ENCODE assay signal across 8 cellular contexts in genomic region chr7:99918959-99919813, GRCh38. TPM values are rescaled to one million over a fixed set of nuclear protein-coding genes. Genes with fewer than 3 reads are reported as not detected.
A peak's percentile ranks its signal among the peaks of the same experiment; 100 is the strongest.
DNase-seq lines count a peak whose midpoint lies in the region; ATAC-seq and TF ChIP-seq lines count a peak whose summit lies in the region.

Gene TRIM4, minus strand, starts transcription at chr7:99919530. Its CDS starts 129 bp downstream, at chr7:99919401.

- WGBS in mesenchymal stem cell = 97% methylated on average over 79 of the region's 81 CpGs

- DNase-seq in CD4-positive, alpha-beta T cell = peak; percentile 78 to 89 (median 84)
- DNase-seq in NCI-H82 treated with DMSO at 0.1 percent for 48 hours (lab: John Stamatoyannopoulos, UW; ENCODE audit: unreplicated experiment) (peak; percentile 36), mesenchymal stem cell (no peak)
- DNase-seq in activated CD8-positive, alpha-beta T cell treated with anti-CD3 and anti-CD28 coated beads, Interleukin-2, amount 10 ng/mL, durations not matched to agents 7 days and 5 days = peak; percentile 93
- peak; percentile 81 for DNase-seq in effector CD4-positive, alpha-beta T cell
- DNase-seq in stimulated activated CD8-positive, alpha-beta memory T cell treated with anti-CD3 and anti-CD28 coated beads, Interleukin-15, amount 100 ng/mL, for 24 hours (ENCODE audit: low read depth) = peak; percentile 76

- no peaks in the 10 kb centered on the region for H3K9me3 Mint-ChIP-seq in CD4-positive, alpha-beta T cell
- H3K9me3 Mint-ChIP-seq in activated CD8-positive, alpha-beta T cell treated with anti-CD3 and anti-CD28 coated beads, Interleukin-2, amount 10 ng/mL, durations not matched to agents 7 days and 5 days (ENCODE audit: insufficient read depth) = no peaks in the 10 kb centered on the region

- H3K27ac ChIP-seq in CD4-positive, alpha-beta T cell (ENCODE audit: low read depth, low read length) = peak within 1 kb of the TSS; percentile 80
- H3K27ac ChIP-seq in mesenchymal stem cell (ENCODE audit: low read length, poor library complexity, severe bottlenecking) = no peak within 1 kb of the TSS

- intact Hi-C loops in CD4-positive, alpha-beta T cell (cut with DNase I, micrococcal nuclease) = loop anchor here (5.0 to 10.0 kb wide), 4 partner anchors 133 to 508 kb away; partner anchors contain the start of genes COPS6 (in 1 of the 2), MEPCE (in 1 of the 2), ZCWPW1 (in 1 of the 2) and ZNF3 (in 1 of the 2)

- H3K36me3 Mint-ChIP-seq in CD4-positive, alpha-beta T cell (ENCODE audit: low read depth) = peaks cover 50% of the 10 kb centered on the region
- peaks cover 41% of the 10 kb centered on the region for H3K36me3 Mint-ChIP-seq in activated CD8-positive, alpha-beta T cell treated with anti-CD3 and anti-CD28 coated beads, Interleukin-2, amount 10 ng/mL, durations not matched to agents 7 days and 5 days (ENCODE audit: low read depth)

- H4K8ac ChIP-seq in mesenchymal stem cell (ENCODE audit: low read length) = no peak within 1 kb of the TSS

- no peak within 1 kb of the TSS for H2BK5ac ChIP-seq in mesenchymal stem cell (ENCODE audit: low read depth, low read length, poor library complexity, severe bottlenecking)

- H3K27ac Mint-ChIP-seq in CD4-positive, alpha-beta T cell = peak within 1 kb of the TSS; percentile 98
- peak within 1 kb of the TSS; percentile 98 for H3K27ac Mint-ChIP-seq in activated CD8-positive, alpha-beta T cell treated with anti-CD3 and anti-CD28 coated beads, Interleukin-2, amount 10 ng/mL, durations not matched to agents 7 days and 5 days

- H2BK120ac ChIP-seq in mesenchymal stem cell (ENCODE audit: low read depth, low read length) = no peak within 1 kb of the TSS

- no peak within 1 kb of the TSS for H3K14ac ChIP-seq in mesenchymal stem cell (ENCODE audit: low read length in 2 of 2)

- no peaks in the 10 kb centered on the region for H3K27me3 Mint-ChIP-seq in CD4-positive, alpha-beta T cell
- H3K27me3 Mint-ChIP-seq in activated CD8-positive, alpha-beta T cell treated with anti-CD3 and anti-CD28 coated beads, Interleukin-2, amount 10 ng/mL, durations not matched to agents 7 days and 5 days (ENCODE audit: low read depth) = no peaks in the 10 kb centered on the region

- no peaks in the 10 kb centered on the region for H3K27me3 ChIP-seq in CD4-positive, alpha-beta T cell (ENCODE audit: control insufficient read depth, insufficient read depth, low read length)
- H3K27me3 ChIP-seq in mesenchymal stem cell (ENCODE audit: control insufficient read depth in 1 of 2, insufficient read depth in 1 of 2, low read length in 2 of 2) = peaks cover 0 to 16% of the 10 kb centered on the region in 2 experiments

- no peaks in the 10 kb centered on the region for H3K9me3 ChIP-seq in CD4-positive, alpha-beta T cell (ENCODE audit: control insufficient read depth, low read length)
- H3K9me3 ChIP-seq in mesenchymal stem cell (ENCODE audit: control insufficient read depth, low read length) = no peaks in the 10 kb centered on the region

- H3K18ac ChIP-seq in mesenchymal stem cell (ENCODE audit: low read depth in 1 of 2, low read length in 2 of 2) = no peak within 1 kb of the TSS

- H3K9ac ChIP-seq in mesenchymal stem cell (ENCODE audit: low read length) = peak within 1 kb of the TSS; percentile 96

- no peak within 1 kb of the TSS for H2AFZ ChIP-seq in mesenchymal stem cell (ENCODE audit: low read depth, low read length)

- no peak within 1 kb of the TSS for H2BK15ac ChIP-seq in mesenchymal stem cell (ENCODE audit: low read depth, poor library complexity, severe bottlenecking)

- CTCF ChIA-PET in CD4-positive, alpha-beta T cell (lab: Charles Lee) = interaction anchor here (0.6 to 1.0 kb wide), 4 partner anchors 10 to 395 kb away, joined by 3 to 5 read pairs (median 3); partner anchors contain the start of gene GJC3
- CTCF ChIA-PET in activated CD8-positive, alpha-beta T cell treated with anti-CD3 and anti-CD28 coated beads, Interleukin-2, amount 10 ng/mL, durations not matched to agents 7 days and 5 days (lab: Charles Lee) = interaction anchor here (0.8 to 10.4 kb wide), 19 partner anchors 10 to 1041 kb away, joined by 3 to 168 read pairs (median 5); partner anchors contain the start of genes AZGP1, GJC3, TRRAP and ZKSCAN1

- H3K4ac ChIP-seq in mesenchymal stem cell (ENCODE audit: low read depth in 1 of 2, low read length in 2 of 2) = no peak within 1 kb of the TSS

- no peaks in the 10 kb centered on the region for H3K79me1 ChIP-seq in mesenchymal stem cell (replicated peaks; ENCODE audit: low read length, poor library complexity, severe bottlenecking)

- POLR2A ChIA-PET in CD4-positive, alpha-beta T cell (lab: Charles Lee) = interaction anchor here (0.6 to 3.2 kb wide), 38 partner anchors 10 to 956 kb away, joined by 3 to 35 read pairs (median 4); partner anchors contain the start of genes AP4M1, BUD31, COPS6 and GJC3
- POLR2A ChIA-PET in activated CD8-positive, alpha-beta T cell treated with anti-CD3 and anti-CD28 coated beads, Interleukin-2, amount 10 ng/mL, durations not matched to agents 7 days and 5 days (lab: Charles Lee) = interaction anchor here (0.6 to 2.4 kb wide), 25 partner anchors 10 to 430 kb away, joined by 3 to 13 read pairs (median 4); partner anchors contain the start of genes AP4M1, GJC3, MBLAC1 and MCM7

- peaks cover 0 to 41% of the 10 kb centered on the region in 2 experiments for H3K36me3 ChIP-seq in mesenchymal stem cell (ENCODE audit: control insufficient read depth in 1 of 2, insufficient read depth in 2 of 2, low read depth in 1 of 2, low read length in 2 of 2)

- no peak within 1 kb of the TSS for H2AK5ac ChIP-seq in mesenchymal stem cell (ENCODE audit: low read length, severe bottlenecking)

- no peak within 1 kb of the TSS for H3K4me2 ChIP-seq in mesenchymal stem cell (ENCODE audit: low read length, poor library complexity, severe bottlenecking)

- peaks cover 2% of the 10 kb centered on the region for H3K4me1 ChIP-seq in mesenchymal stem cell (ENCODE audit: control insufficient read depth, insufficient read depth, low read depth, low read length)

- peak within 1 kb of the TSS; percentile 38 to 94 for H3K4me3 ChIP-seq in mesenchymal stem cell (ENCODE audit: insufficient read depth in 1 of 2, low read depth in 1 of 2, low read length in 2 of 2)

- no peak within 1 kb of the TSS for H4K91ac ChIP-seq in mesenchymal stem cell (ENCODE audit: low read length)

- H3K4me3 Mint-ChIP-seq in CD4-positive, alpha-beta T cell = peak within 1 kb of the TSS; percentile 97
- peak within 1 kb of the TSS; percentile 97 for H3K4me3 Mint-ChIP-seq in activated CD8-positive, alpha-beta T cell treated with anti-CD3 and anti-CD28 coated beads, Interleukin-2, amount 10 ng/mL, durations not matched to agents 7 days and 5 days

- peak; percentile 97 for ATAC-seq in CD4-positive, alpha-beta T cell (ENCODE audit: poor library complexity)
- peak; percentile 97 for ATAC-seq in GM19397 (IDR thresholded peaks at IDR 0.05; ENCODE audit: unreplicated experiment)
- ATAC-seq in HG03571 (IDR thresholded peaks at IDR 0.05; ENCODE audit: unreplicated experiment) = peak; percentile 91
- ATAC-seq in activated CD8-positive, alpha-beta T cell treated with anti-CD3 and anti-CD28 coated beads, Interleukin-2, amount 10 ng/mL, durations not matched to agents 7 days and 5 days = peak; percentile 98

- peaks cover 61% of the 10 kb centered on the region for H3K4me1 Mint-ChIP-seq in CD4-positive, alpha-beta T cell (ENCODE audit: low read depth)
- H3K4me1 Mint-ChIP-seq in activated CD8-positive, alpha-beta T cell treated with anti-CD3 and anti-CD28 coated beads, Interleukin-2, amount 10 ng/mL, durations not matched to agents 7 days and 5 days (ENCODE audit: low read depth) = peaks cover 40% of the 10 kb centered on the region

- peak; percentile 13 for TF ChIP-seq CTCF in CD4-positive, alpha-beta T cell (IDR thresholded peaks at IDR 0.05)

- no peak within 1 kb of the TSS for H2BK12ac ChIP-seq in mesenchymal stem cell (ENCODE audit: low read length in 2 of 2)

- no peak within 1 kb of the TSS for H3K23ac ChIP-seq in mesenchymal stem cell (ENCODE audit: low read length in 2 of 2)

RNA-seq across cellular contexts. Expression of gene TRIM4, which starts in this region (rescaled TPM):
- total RNA-seq in CD4-positive, alpha-beta T cell = 10 to 100 TPM; 22.8 to 23.1 TPM
- total RNA-seq in activated CD8-positive, alpha-beta T cell treated with anti-CD3 and anti-CD28 coated beads, Interleukin-2, amount 10 ng/mL, durations not matched to agents 7 days and 5 days = 10 to 100 TPM; 26.7 to 28.0 TPM
- not detected for polyA plus RNA-seq in mesenchymal stem cell (2013, experiment 1 of 2)
- not detected for polyA plus RNA-seq in mesenchymal stem cell (2013, experiment 2 of 2)
